8 cellular contexts compared by ENCODE assay signal in the genomic region with DNA sequence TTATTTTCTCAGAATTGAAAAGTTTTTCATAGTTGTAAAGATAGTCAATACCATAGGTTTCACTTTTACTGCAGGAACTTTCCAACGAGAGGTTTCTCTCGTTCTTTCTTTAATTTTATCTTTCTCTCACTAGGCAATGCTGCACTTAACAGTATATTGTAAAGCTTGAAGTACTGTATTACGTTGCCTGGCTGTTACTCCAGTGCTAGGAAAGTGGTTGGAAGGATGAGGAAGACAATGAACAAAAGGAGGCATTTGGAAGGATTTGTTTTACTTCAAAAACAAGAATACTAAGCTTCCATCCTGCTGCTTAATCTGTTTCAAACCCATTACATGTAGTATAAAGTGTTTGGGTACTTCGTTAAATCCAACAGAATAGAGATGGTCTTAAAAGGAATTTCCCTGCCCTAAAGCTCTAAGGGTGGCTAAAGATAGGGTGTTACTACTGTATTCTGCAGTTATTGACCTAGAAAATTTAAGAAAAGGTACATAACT. TPM values are rescaled to one million over a fixed set of nuclear protein-coding genes. Genes with fewer than 3 reads are reported as not detected.
DNase-seq lines count a peak whose midpoint lies in the region; ATAC-seq and TF ChIP-seq lines count a peak whose summit lies in the region.

No MANE protein-coding gene starts in this region.

- in situ Hi-C loops in gastrocnemius medialis (cut with MboI; ENCODE audit: low sequenced_read_pairs in 4 of 4) = no loop called here

- intact Hi-C loops in heart left ventricle (cut with DNase I) = loop anchor here in 9 of 10 donors (5.0 to 10.0 kb wide), 5 partner anchors 128 to 362 kb away; a partner anchor contains a TSS
- intact Hi-C loops in gastrocnemius medialis (cut with DNase I; ENCODE audit: low total_unique reads) = loop anchor here (1.0 to 10.0 kb wide), 4 partner anchors 92 to 1016 kb away; a partner anchor contains a TSS

- H3K9me3 ChIP-seq in heart left ventricle = no peaks in the 10 kb centered on the region
- no peaks in the 10 kb centered on the region for H3K9me3 ChIP-seq in gastrocnemius medialis

- H3K4me3 ChIP-seq in heart left ventricle (peak overlapping the region; percentile 66 to 91 (median 81)), gastrocnemius medialis (peak overlapping the region; percentile 85 to 94 (median 89))

- H3K27me3 ChIP-seq in heart left ventricle = no peaks in the 10 kb centered on the region
- H3K27me3 ChIP-seq in gastrocnemius medialis = no peaks in the 10 kb centered on the region

- WGBS in heart left ventricle, 4 donors = 9 to 14% (median 12%) methylated on average over 4 of the region's 4 CpGs

- H3K27me3 Mint-ChIP-seq in activated T-cell treated with anti-CD3 and anti-CD28 coated beads, Interleukin-2, amount 50 U/mL, for 4 hours (ENCODE audit: low read depth) = no peaks in the 10 kb centered on the region

- H3K36me3 Mint-ChIP-seq in activated T-cell treated with anti-CD3 and anti-CD28 coated beads, Interleukin-2, amount 50 U/mL, for 4 hours (ENCODE audit: insufficient read depth) = no peaks in the 10 kb centered on the region

- peak overlapping the region; percentile 76 for H3K27ac ChIP-seq in VCaP
- peak overlapping the region in 10 of 12 donors; percentile 6 to 88 (median 73) for H3K27ac ChIP-seq in heart left ventricle
- H3K27ac ChIP-seq in gastrocnemius medialis = peak overlapping the region; percentile 68 to 71 (median 70)

- DNase-seq in activated T-cell treated with anti-CD3 and anti-CD28 coated beads, Interleukin-2, amount 50 U/mL, for 4 hours = no peak
- DNase-seq in activated T-cell treated with anti-CD3 and anti-CD28 coated beads, Interleukin-2, amount 50 U/mL, for 48 hours = no peak
- DNase-seq in heart left ventricle (no peak), gastrocnemius medialis (no peak), SK-N-DZ (ENCODE audit: low spot score) (no peak)

- H3K4me1 ChIP-seq in heart left ventricle (peaks cover 0 to 49% (median 13%) of the 10 kb centered on the region in 12 donors), gastrocnemius medialis (peaks cover 5 to 16% of the 10 kb centered on the region in 2 donors)

- ATAC-seq in activated T-cell treated with anti-CD3 and anti-CD28 coated beads, Interleukin-2, amount 50 U/mL, for 4 hours = no peak
- peak in 1 of 4 donors; percentile 13 for ATAC-seq in heart left ventricle
- ATAC-seq in gastrocnemius medialis = peak; percentile 9 to 21
- no peak for ATAC-seq in HG02938 (IDR thresholded peaks at IDR 0.05; ENCODE audit: unreplicated experiment)
- ATAC-seq in GM21825 (IDR thresholded peaks at IDR 0.05; ENCODE audit: unreplicated experiment) = no peak

- H3K4me1 Mint-ChIP-seq in activated T-cell treated with anti-CD3 and anti-CD28 coated beads, Interleukin-2, amount 50 U/mL, for 4 hours (ENCODE audit: low read depth) = peaks cover 57% of the 10 kb centered on the region

- peak overlapping the region; percentile 97 for H3K4me3 Mint-ChIP-seq in activated T-cell treated with anti-CD3 and anti-CD28 coated beads, Interleukin-2, amount 50 U/mL, for 4 hours

- no peaks in the 10 kb centered on the region for H3K9me3 Mint-ChIP-seq in activated T-cell treated with anti-CD3 and anti-CD28 coated beads, Interleukin-2, amount 50 U/mL, for 4 hours

- H3K36me3 ChIP-seq in heart left ventricle = peaks cover 0 to 7% (median 0%) of the 10 kb centered on the region in 9 donors
- H3K36me3 ChIP-seq in gastrocnemius medialis = peaks cover 0 to 6% of the 10 kb centered on the region in 2 donors

- no peak for TF ChIP-seq CTCF in VCaP (conservative IDR thresholded peaks at IDR 0.05)
- no peak for TF ChIP-seq CTCF in heart left ventricle (IDR thresholded peaks at IDR 0.05)
- no peak for TF ChIP-seq CTCF in gastrocnemius medialis (IDR thresholded peaks at IDR 0.05 in 4 of 5, conservative IDR thresholded peaks at IDR 0.05 in 1 of 5)

- no peak for TF ChIP-seq POLR2A in heart left ventricle (IDR thresholded peaks at IDR 0.05)
- no peak for TF ChIP-seq POLR2A in gastrocnemius medialis (IDR thresholded peaks at IDR 0.05)

RNA-seq across cellular contexts. Expression of a gene that starts 0.6 kb away (rescaled TPM):
- 10 to 100 TPM; 31.5 to 46.6 (median 38.4) TPM for total RNA-seq in activated T-cell treated with anti-CD3 and anti-CD28 coated beads, Interleukin-2, amount 50 U/mL, for 4 hours
- total RNA-seq in heart left ventricle (10 to 100 TPM; 11.8 to 36.4 (median 22.9) TPM), gastrocnemius medialis (10 to 100 TPM in 2 of 4 donors, 1 to 10 TPM in 2; 7.2 to 18.5 (median 10.7) TPM)
- polyA plus RNA-seq in heart left ventricle = 10 to 100 TPM in 1 of 2 donors, 1 to 10 TPM in 1; 4.3 to 23.6 TPM
- 23.1 and 30.2 TPM in 2 replicates for polyA plus RNA-seq in SK-N-DZ (2014; cell fraction: cytosol; rRNA removed)
- polyA plus RNA-seq in SK-N-DZ (2014; cell fraction: nucleus; rRNA removed) = 22.7 and 51.6 TPM in 2 replicates

Comparison
In these comparisons a context has a peak if more than half of its experiments do, and no peak if none do; other contexts are left out.
1. ATAC-seq: peak in gastrocnemius medialis (2 of 2); none in activated T-cell treated with anti-CD3 and anti-CD28 coated beads, Interleukin-2, amount 50 U/mL, for 4 hours (0 of 2), HG02938 (single experiment) and GM21825 (single experiment).
2. Peak in every context shown above with its lines, with median percentiles within 50 percentile points of each other: H3K27ac ChIP-seq.